In the genomic region with DNA sequence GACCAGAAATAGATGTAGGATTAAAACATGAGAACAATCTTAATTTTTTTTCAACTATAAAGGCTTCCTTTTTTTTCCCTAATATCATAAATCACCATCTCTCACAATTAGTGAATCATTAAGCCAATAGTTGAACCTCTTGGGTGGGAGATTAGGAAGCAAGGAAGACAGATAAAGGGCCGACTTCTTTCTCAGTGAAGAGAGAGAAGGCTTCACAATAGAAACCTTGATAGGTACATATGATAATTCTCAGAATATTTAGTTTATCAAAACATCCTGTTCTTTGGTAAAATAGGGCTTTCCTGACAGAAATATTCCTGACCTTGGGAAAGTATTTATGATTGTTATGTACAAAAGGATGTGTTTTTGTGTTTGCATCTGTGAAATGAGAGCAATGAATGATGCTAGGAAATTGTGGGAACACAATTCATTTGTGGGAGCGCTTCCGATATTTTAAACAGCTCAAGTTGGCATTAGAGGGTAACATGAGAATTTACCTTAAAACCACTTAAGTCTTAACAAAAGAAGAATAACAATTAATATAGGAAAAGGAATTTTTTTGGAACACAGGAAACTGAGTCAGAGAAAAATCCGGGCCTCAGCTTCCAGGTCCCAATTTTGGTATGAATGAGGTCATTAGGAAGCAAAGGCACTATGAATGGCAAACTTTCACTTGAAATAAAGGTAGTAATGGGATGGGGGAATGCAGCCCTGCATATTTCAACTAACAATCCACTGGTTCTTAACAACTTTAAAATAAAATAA, we compare ENCODE assay signal across 16 cellular contexts.
DNase-seq lines count a peak whose midpoint lies in the region; ATAC-seq, FAIRE-seq and TF ChIP-seq lines count a peak whose summit lies in the region.
"Had no signal": no experiment of that assay in that cellular context is flagged by ENCODE, and none has a peak within 500 bp of the region (broad histone marks: within the 10 kb centered on the region; RNA-seq: fewer than 3 reads in every experiment).

No MANE protein-coding gene starts in this region.

- no peak for DNase-seq in activated naive CD8-positive, alpha-beta T cell treated with anti-CD3 and anti-CD28 coated beads for 36 hours
- DNase-seq in activated naive CD8-positive, alpha-beta T cell treated with anti-CD3 and anti-CD28 coated beads, Interleukin-2, amount 50 U/mL, for 24 hours = no peak
- DNase-seq in dermis blood vessel endothelial cell (peak; percentile 92), tibial nerve (ENCODE audit: low spot score in 2 of 2) (no peak), germinal center (ENCODE audit: low spot score) (no peak), SW 1271 (lab: John Stamatoyannopoulos, UW) (no peak), GM19239 (ENCODE audit: insufficient read length, low spot score) (no peak)
- DNase-seq: activated CD4-positive, alpha-beta T cell treated with anti-CD3 and anti-CD28 coated beads for 48 hours; activated T-cell treated with anti-CD3 and anti-CD28 coated beads, Interleukin-2, amount 50 U/mL, for 24 hours; CD4-positive, CD25-positive, alpha-beta regulatory T cell; NCI-H2029; NCI-H526 treated with DMSO at 0.1 percent for 48 hours; ovary; upper lobe of right lung had no signal

- TF ChIP-seq CTCF in tibial nerve (IDR thresholded peaks at IDR 0.05) = no peak

- no CpG with 5 or more reads among the region's 4 CpGs for WGBS in mesodermal cell (ENCODE audit: insufficient coverage in 2 of 2), 2 experiments
- WGBS in tibial nerve, 2 donors = 82 to 87% methylated on average over 4 of the region's 4 CpGs

- H3K36me3 Mint-ChIP-seq in activated naive CD8-positive, alpha-beta T cell treated with anti-CD3 and anti-CD28 coated beads for 36 hours = peaks cover 14% of the 10 kb centered on the region
- peaks cover 2% of the 10 kb centered on the region for H3K36me3 Mint-ChIP-seq in activated naive CD8-positive, alpha-beta T cell treated with anti-CD3 and anti-CD28 coated beads, Interleukin-2, amount 50 U/mL, for 24 hours (ENCODE audit: low read depth)
- H3K36me3 Mint-ChIP-seq: CD4-positive, CD25-positive, alpha-beta regulatory T cell had no signal

- ATAC-seq in activated naive CD8-positive, alpha-beta T cell treated with anti-CD3 and anti-CD28 coated beads, Interleukin-2, amount 50 U/mL, for 24 hours = no peak

- H3K4me1 Mint-ChIP-seq in activated naive CD8-positive, alpha-beta T cell treated with anti-CD3 and anti-CD28 coated beads for 36 hours = peaks cover 57% of the 10 kb centered on the region
- H3K4me1 Mint-ChIP-seq in activated naive CD8-positive, alpha-beta T cell treated with anti-CD3 and anti-CD28 coated beads, Interleukin-2, amount 50 U/mL, for 24 hours = peaks cover 65% of the 10 kb centered on the region

- H3K36me3 ChIP-seq in mesodermal cell (ENCODE audit: control insufficient read depth, insufficient read depth, low read length) = no peaks in the 10 kb centered on the region
- no peaks in the 10 kb centered on the region for H3K36me3 ChIP-seq in tibial nerve
- H3K36me3 ChIP-seq: ovary, upper lobe of right lung had no signal

- peaks cover 4% of the 10 kb centered on the region for H3K9me3 Mint-ChIP-seq in activated naive CD8-positive, alpha-beta T cell treated with anti-CD3 and anti-CD28 coated beads for 36 hours
- no peaks in the 10 kb centered on the region for H3K9me3 Mint-ChIP-seq in activated naive CD8-positive, alpha-beta T cell treated with anti-CD3 and anti-CD28 coated beads, Interleukin-2, amount 50 U/mL, for 24 hours
- H3K9me3 Mint-ChIP-seq: activated T-cell treated with anti-CD3 and anti-CD28 coated beads, Interleukin-2, amount 50 U/mL, for 24 hours; dendritic cell treated with granulocyte-macrophage colony-stimulating factor and Interleukin-4, amounts not matched to agents 40 ng/mL and 50 ng/mL, for 4 days had no signal

- H3K4me3 ChIP-seq in mesodermal cell (ENCODE audit: extremely low read depth, insufficient read depth, low read length, poor library complexity, severe bottlenecking) = no peak overlapping the region
- no peak overlapping the region for H3K4me3 ChIP-seq in tibial nerve
- H3K4me3 ChIP-seq: ovary, upper lobe of right lung had no signal

- H3K4me3 Mint-ChIP-seq in activated naive CD8-positive, alpha-beta T cell treated with anti-CD3 and anti-CD28 coated beads for 36 hours = no peak overlapping the region
- no peak overlapping the region for H3K4me3 Mint-ChIP-seq in activated naive CD8-positive, alpha-beta T cell treated with anti-CD3 and anti-CD28 coated beads, Interleukin-2, amount 50 U/mL, for 24 hours
- H3K4me3 Mint-ChIP-seq: activated T-cell treated with anti-CD3 and anti-CD28 coated beads, Interleukin-2, amount 50 U/mL, for 24 hours; CD4-positive, CD25-positive, alpha-beta regulatory T cell; dendritic cell treated with granulocyte-macrophage colony-stimulating factor and Interleukin-4, amounts not matched to agents 40 ng/mL and 50 ng/mL, for 4 days had no signal

- H3K27me3 ChIP-seq in tibial nerve = no peaks in the 10 kb centered on the region
- H3K27me3 ChIP-seq: ovary, upper lobe of right lung had no signal

- H3K27me3 Mint-ChIP-seq in activated naive CD8-positive, alpha-beta T cell treated with anti-CD3 and anti-CD28 coated beads for 36 hours = no peaks in the 10 kb centered on the region
- H3K27me3 Mint-ChIP-seq in activated naive CD8-positive, alpha-beta T cell treated with anti-CD3 and anti-CD28 coated beads, Interleukin-2, amount 50 U/mL, for 24 hours = no peaks in the 10 kb centered on the region
- H3K27me3 Mint-ChIP-seq: activated T-cell treated with anti-CD3 and anti-CD28 coated beads, Interleukin-2, amount 50 U/mL, for 24 hours; dendritic cell treated with granulocyte-macrophage colony-stimulating factor and Interleukin-4, amounts not matched to agents 40 ng/mL and 50 ng/mL, for 4 days had no signal

- H3K27ac Mint-ChIP-seq in activated naive CD8-positive, alpha-beta T cell treated with anti-CD3 and anti-CD28 coated beads for 36 hours = peak overlapping the region; percentile 34
- H3K27ac Mint-ChIP-seq in activated naive CD8-positive, alpha-beta T cell treated with anti-CD3 and anti-CD28 coated beads, Interleukin-2, amount 50 U/mL, for 24 hours = no peak overlapping the region
- H3K27ac Mint-ChIP-seq: activated T-cell treated with anti-CD3 and anti-CD28 coated beads, Interleukin-2, amount 50 U/mL, for 24 hours; dendritic cell treated with granulocyte-macrophage colony-stimulating factor and Interleukin-4, amounts not matched to agents 40 ng/mL and 50 ng/mL, for 4 days had no signal

- H3K9me3 ChIP-seq in mesodermal cell (ENCODE audit: control insufficient read depth, low read length) (no peaks in the 10 kb centered on the region), tibial nerve (no peaks in the 10 kb centered on the region)
- H3K9me3 ChIP-seq: ovary, upper lobe of right lung had no signal

- TF ChIP-seq EP300 in tibial nerve (IDR thresholded peaks at IDR 0.05) = no peak

- no peak for FAIRE-seq in GM19239 (lab: Jason Lieb, UNC)

- TF ChIP-seq POLR2A in tibial nerve (IDR thresholded peaks at IDR 0.05) = no peak

- H3K4me1 ChIP-seq in mesodermal cell (ENCODE audit: control insufficient read depth, insufficient read depth, low read length, poor library complexity, severe bottlenecking) (peaks cover 39% of the 10 kb centered on the region), tibial nerve (peaks cover 0 to 11% (median 0%) of the 10 kb centered on the region in 4 donors)

- H3K27ac ChIP-seq in mesodermal cell (ENCODE audit: low read depth, low read length, severe bottlenecking) (peak overlapping the region; percentile 11), tibial nerve (peak overlapping the region in 3 of 4 donors; percentile 5 to 67 (median 30))
- H3K27ac ChIP-seq: ovary, upper lobe of right lung had no signal
